Comparison of ENCODE assay signal across 28 cellular contexts in genomic region chr6:98848539-98849210, GRCh38. TPM values are rescaled to one million over a fixed set of nuclear protein-coding genes. Genes with fewer than 3 reads are reported as not detected.
A peak's percentile ranks its signal among the peaks of the same experiment; 100 is the strongest.
DNase-seq lines count a peak whose midpoint lies in the region; ATAC-seq, FAIRE-seq and TF ChIP-seq lines count a peak whose summit lies in the region.
"Had no signal": no experiment of that assay in that cellular context is flagged by ENCODE, and none has a peak within 500 bp of the region (broad histone marks: within the 10 kb centered on the region; RNA-seq: fewer than 3 reads in every experiment).

No MANE protein-coding gene starts in this region.

- H4K91ac ChIP-seq in H1 (replicated peaks; ENCODE audit: insufficient read length, low read length) (no peak overlapping the region), neuronal stem cell (ENCODE audit: low read depth, low read length, poor library complexity) (no peak overlapping the region)

- no peak for FAIRE-seq in H1 (lab: Jason Lieb, UNC)
- FAIRE-seq: GM12892, small intestine, urothelium cell line had no signal

- no peak overlapping the region for H2BK20ac ChIP-seq in H1 (ENCODE audit: low read length)

- no peaks in the 10 kb centered on the region; the same call in 1 of the 2 replicates for H3K23me2 ChIP-seq in H1 (ENCODE audit: low read depth, low read length)

- peak; percentile 4 for ATAC-seq in HG02642 (IDR thresholded peaks at IDR 0.05; ENCODE audit: poor library complexity, unreplicated experiment)
- no peak for ATAC-seq in stimulated activated memory B cell treated with anti-CD40 and anti-IgM and Interleukin-4, amounts not matched to agents 10 μg/mL and 1 μg/mL and 100 μg/mL, for 72 hours
- ATAC-seq in HG03108 (IDR thresholded peaks at IDR 0.05; ENCODE audit: unreplicated experiment), result no peak
- ATAC-seq: PC-3 had no signal

- peaks cover 0 to 62% (median 48%) of the 10 kb centered on the region in 11 experiments; a peak in 19 of 22 replicates for H4K20me1 ChIP-seq in BLaER1 treated with 17β-estradiol and CSF1 and Interleukin-3, amounts not matched to agents 10 nM and 100 nM
- peaks cover 0 to 2% of the 10 kb centered on the region in 2 experiments for H4K20me1 ChIP-seq in H1 (replicated peaks in 1 of 2; ENCODE audit: control insufficient read depth in 1 of 2, insufficient read depth in 2 of 2, low read length in 2 of 2)

- no peak overlapping the region for H3K14ac ChIP-seq in H1 (ENCODE audit: insufficient read length)
- no peak overlapping the region for H3K14ac ChIP-seq in neuronal stem cell (ENCODE audit: low read length)

- TF ChIP-seq CTCF in H1 (IDR thresholded peaks at IDR 0.05; ENCODE audit: control extremely low read depth in 1 of 3, insufficient read depth in 1 of 3, low read depth in 1 of 3, low read length in 3 of 3), result no peak

- POLR2A ChIA-PET in H1 (lab: Charles Lee; ENCODE audit: partially characterized antibody), result no interaction called here

- no peak overlapping the region for H3K4ac ChIP-seq in H1 (replicated peaks; ENCODE audit: insufficient read length, low read depth, low read length)
- no peak overlapping the region for H3K4ac ChIP-seq in neuronal stem cell (ENCODE audit: low read length)

- H3K9me3 ChIP-seq in BLaER1 treated with 17β-estradiol and CSF1 and Interleukin-3, amounts not matched to agents 10 nM and 100 nM (replicated peaks in 1 of 11), result peaks cover 0 to 2% (median 0%) of the 10 kb centered on the region in 11 experiments; a peak in 3 of 22 replicates
- no peaks in the 10 kb centered on the region for H3K9me3 ChIP-seq in H1 (ENCODE audit: insufficient read depth in 2 of 2, low read depth in 1 of 2, low read length in 1 of 2)
- H3K9me3 ChIP-seq in neuronal stem cell (replicated peaks in 1 of 2; ENCODE audit: control insufficient read depth in 2 of 2, insufficient read depth in 1 of 2, low read depth in 1 of 2, low read length in 2 of 2), result no peaks in the 10 kb centered on the region

- TF ChIP-seq RAD21 in H1 (IDR thresholded peaks at IDR 0.05 in 1 of 2, conservative IDR thresholded peaks at IDR 0.05 in 1 of 2; ENCODE audit: low read depth in 2 of 2, low read length in 2 of 2), result no peak

- WGBS in H1 (ENCODE audit: extremely low coverage in 1 of 2, insufficient coverage in 1 of 2, insufficient read length in 1 of 2, insufficient replicate concordance in 2 of 2, low coverage in 1 of 2, low lambda C conversion rate in 2 of 2, missing lambda C conversion rate in 1 of 2), 2 experiments, result 81% methylated on average over 13 of the region's 17 CpGs; no CpG with 5 or more reads in 1 of the 2 experiments
- WGBS in neuronal stem cell (ENCODE audit: extremely low coverage in 2 of 2, insufficient read length in 2 of 2, insufficient replicate concordance in 1 of 2), 2 donors, result no CpG with 5 or more reads among the region's 17 CpGs

- no peak overlapping the region for H3K27ac Mint-ChIP-seq in stimulated activated memory B cell treated with anti-CD40 and anti-IgM and Interleukin-4, amounts not matched to agents 10 μg/mL and 1 μg/mL and 100 μg/mL, for 72 hours
- H3K27ac Mint-ChIP-seq: CD4-positive, CD25-positive, alpha-beta regulatory T cell had no signal

- no peak for TF ChIP-seq POLR2A in H1 (IDR thresholded peaks at IDR 0.05; ENCODE audit: control extremely low read depth in 1 of 2, low read depth in 2 of 2, low read length in 2 of 2)

- H3K79me1 ChIP-seq in H1 (ENCODE audit: low read depth, low read length), result no peaks in the 10 kb centered on the region
- no peaks in the 10 kb centered on the region for H3K79me1 ChIP-seq in neuronal stem cell (ENCODE audit: low read depth, low read length)

- CTCF ChIA-PET in H1 (lab: Charles Lee; ENCODE audit: partially characterized antibody), result interaction anchor here (1.1 to 8.5 kb wide), 6 partner anchors 16 to 888 kb away, joined by 3 to 79 read pairs (median 4); partner anchors contain the start of gene POU3F2

- H2BK12ac ChIP-seq in H1 (ENCODE audit: low read depth, low read length), result no peak overlapping the region
- H2BK12ac ChIP-seq in neuronal stem cell (ENCODE audit: low read length), result no peak overlapping the region

- H4K8ac ChIP-seq in H1 (ENCODE audit: extremely low read depth, insufficient read depth, low read length) (peak overlapping the region; percentile 93; the same call in 1 of the 2 replicates), neuronal stem cell (ENCODE audit: low read depth, low read length) (no peak overlapping the region)

- no peak overlapping the region for H3K4me3 Mint-ChIP-seq in stimulated activated memory B cell treated with anti-CD40 and anti-IgM and Interleukin-4, amounts not matched to agents 10 μg/mL and 1 μg/mL and 100 μg/mL, for 72 hours
- H3K4me3 Mint-ChIP-seq: CD4-positive, CD25-positive, alpha-beta regulatory T cell had no signal

- no peak overlapping the region for H3K18ac ChIP-seq in H1 (ENCODE audit: extremely low read depth, low read length)
- peak overlapping the region; percentile 83 for H3K18ac ChIP-seq in neuronal stem cell (ENCODE audit: low read length)

- no peaks in the 10 kb centered on the region for H3K9me3 Mint-ChIP-seq in stimulated activated memory B cell treated with anti-CD40 and anti-IgM and Interleukin-4, amounts not matched to agents 10 μg/mL and 1 μg/mL and 100 μg/mL, for 72 hours

- no peak for TF ChIP-seq EP300 in H1 (IDR thresholded peaks at IDR 0.05; ENCODE audit: borderline replicate concordance in 1 of 2, low read depth in 2 of 2, low read length in 2 of 2)

- H3K36me3 ChIP-seq in BLaER1 treated with 17β-estradiol and CSF1 and Interleukin-3, amounts not matched to agents 10 nM and 100 nM, result no peaks in the 10 kb centered on the region
- H3K36me3 ChIP-seq in H1 (ENCODE audit: control insufficient read depth in 2 of 4, insufficient read depth in 4 of 4, low read length in 3 of 4), result no peaks in the 10 kb centered on the region; a peak in 1 of 8 replicates
- peaks cover 0 to 69% of the 10 kb centered on the region in 2 donors for H3K36me3 ChIP-seq in neuronal stem cell (replicated peaks in 1 of 2; ENCODE audit: control insufficient read depth in 2 of 2, insufficient read depth in 2 of 2, low read length in 2 of 2)
- H3K36me3 ChIP-seq: cardiac muscle cell, WERI-Rb-1 had no signal

- H3K9ac ChIP-seq in BLaER1 treated with 17β-estradiol and CSF1 and Interleukin-3, amounts not matched to agents 10 nM and 100 nM, result no peak overlapping the region
- H3K9ac ChIP-seq in H1 (replicated peaks in 1 of 4; ENCODE audit: extremely low read depth in 1 of 4, low read depth in 3 of 4, low read length in 3 of 4) (no peak overlapping the region), neuronal stem cell (ENCODE audit: low read depth, low read length, poor library complexity) (no peak overlapping the region)

- no peak overlapping the region for H3K27ac ChIP-seq in BLaER1 treated with 17β-estradiol and CSF1 and Interleukin-3, amounts not matched to agents 10 nM and 100 nM
- H3K27ac ChIP-seq in H1 (ENCODE audit: low read depth, low read length) (no peak overlapping the region), neuronal stem cell (replicated peaks; ENCODE audit: low read length) (no peak overlapping the region)
- H3K27ac ChIP-seq: cardiac muscle cell, WERI-Rb-1 had no signal

- H3K27me3 ChIP-seq in BLaER1 treated with 17β-estradiol and CSF1 and Interleukin-3, amounts not matched to agents 10 nM and 100 nM, result peaks cover 70 to 76% (median 74%) of the 10 kb centered on the region in 11 experiments
- peaks cover 18 to 43% (median 34%) of the 10 kb centered on the region in 4 experiments; a peak in 6 of 7 replicates for H3K27me3 ChIP-seq in H1 (replicated peaks in 1 of 4; ENCODE audit: control insufficient read depth in 3 of 4, extremely low read depth in 1 of 4, insufficient read depth in 3 of 4, low read length in 3 of 4)
- H3K27me3 ChIP-seq in neuronal stem cell (ENCODE audit: control insufficient read depth in 3 of 3, insufficient read depth in 3 of 3, low read depth in 1 of 3, low read length in 3 of 3), result peaks cover 0 to 6% (median 0%) of the 10 kb centered on the region in 3 experiments

- no peak overlapping the region for H4K5ac ChIP-seq in H1 (ENCODE audit: insufficient read length, low read depth, low read length)

- H3K36me3 Mint-ChIP-seq in stimulated activated memory B cell treated with anti-CD40 and anti-IgM and Interleukin-4, amounts not matched to agents 10 μg/mL and 1 μg/mL and 100 μg/mL, for 72 hours, result peaks cover 8% of the 10 kb centered on the region

- H2AK5ac ChIP-seq in H1 (ENCODE audit: low read depth, low read length) (no peak overlapping the region), neuronal stem cell (ENCODE audit: low read depth, low read length) (no peak overlapping the region)

- no peak overlapping the region for H3K4me3 ChIP-seq in BLaER1 treated with 17β-estradiol and CSF1 and Interleukin-3, amounts not matched to agents 10 nM and 100 nM
- H3K4me3 ChIP-seq in H1 (ENCODE audit: extremely low read depth in 1 of 4, insufficient read depth in 2 of 4, low read depth in 3 of 4, low read length in 4 of 4) (peak overlapping the region; percentile 16 to 51 (median 32); a peak in 4 of 8 replicates), neuronal stem cell (ENCODE audit: low read length in 2 of 2) (no peak overlapping the region)
- H3K4me3 ChIP-seq: cardiac muscle cell had no signal

- H3K23ac ChIP-seq in H1 (ENCODE audit: insufficient read length), result no peak overlapping the region
- no peak overlapping the region for H3K23ac ChIP-seq in neuronal stem cell (ENCODE audit: low read depth, low read length, poor library complexity)

- H2BK5ac ChIP-seq in H1 (ENCODE audit: low read depth, low read length) (no peak overlapping the region), neuronal stem cell (ENCODE audit: low read length) (no peak overlapping the region)

- no peak overlapping the region for H2BK15ac ChIP-seq in H1 (ENCODE audit: low read length)
- H2BK15ac ChIP-seq in neuronal stem cell (ENCODE audit: low read length), result no peak overlapping the region

- H3K4me1 ChIP-seq in BLaER1 treated with 17β-estradiol and CSF1 and Interleukin-3, amounts not matched to agents 10 nM and 100 nM, result peaks cover 0 to 24% (median 13%) of the 10 kb centered on the region in 10 experiments; a peak in 15 of 20 replicates
- H3K4me1 ChIP-seq in H1 (replicated peaks in 1 of 4; ENCODE audit: control insufficient read depth in 3 of 4, insufficient read depth in 4 of 4, low read length in 3 of 4) (peaks cover 2 to 6% (median 3%) of the 10 kb centered on the region in 4 experiments; a peak in 6 of 7 replicates), neuronal stem cell (ENCODE audit: control insufficient read depth in 2 of 2, insufficient read depth in 1 of 2, low read depth in 1 of 2, low read length in 2 of 2) (peaks cover 2 to 3% of the 10 kb centered on the region in 2 donors)

- DNase-seq in H1 (ENCODE audit: low read depth in 1 of 2, low spot score in 2 of 2), result no peak
- DNase-seq in neuronal stem cell (ENCODE audit: low spot score), result no peak
- DNase-seq in globus pallidus (ENCODE audit: low spot score), result no peak
- no peak for DNase-seq in NCI-H128 (lab: John Stamatoyannopoulos, UW; ENCODE audit: unreplicated experiment)
- DNase-seq: activated CD4-positive, alpha-beta T cell treated with anti-CD3 and anti-CD28 coated beads, Interleukin-2, amount 50 U/mL, for 4 hours; activated effector memory CD4-positive, alpha-beta T cell treated with anti-CD3 and anti-CD28 coated beads, Interleukin-2, amount 50 U/mL, for 16 hours; CD4-positive, CD25-positive, alpha-beta regulatory T cell; GF-D8; NCI-H1436 treated with DMSO at 0.1 percent for 48 hours; NCI-H2171 treated with DMSO at 0.1 percent for 48 hours; NCI-H748 treated with DMSO at 0.1 percent for 48 hours; PC-3; SIG-M5; small intestine; stimulated activated CD4-positive, alpha-beta T cell treated with anti-CD3 and anti-CD28 coated beads, Interleukin-4, amount 100 ng/mL, for 1 hour; WERI-Rb-1 had no signal

- no peak overlapping the region for H3K56ac ChIP-seq in H1 (replicated peaks; ENCODE audit: insufficient read length, low read depth, low read length)

- H3K4me1 Mint-ChIP-seq in stimulated activated memory B cell treated with anti-CD40 and anti-IgM and Interleukin-4, amounts not matched to agents 10 μg/mL and 1 μg/mL and 100 μg/mL, for 72 hours, result peaks cover 27% of the 10 kb centered on the region

- H2AFZ ChIP-seq in H1 (ENCODE audit: low read length), result no peak overlapping the region
- no peak overlapping the region for H2AFZ ChIP-seq in neuronal stem cell (ENCODE audit: low read length)

- H3K4me2 ChIP-seq in BLaER1 treated with 17β-estradiol and CSF1 and Interleukin-3, amounts not matched to agents 10 nM and 100 nM, result peak overlapping the region in 7 of 11 experiments; percentile 4 to 50 (median 18); a peak in 8 of 22 replicates
- H3K4me2 ChIP-seq in H1 (ENCODE audit: insufficient read depth in 1 of 2, low read depth in 2 of 2, low read length in 2 of 2) (peak overlapping the region; percentile 64 to 83), neuronal stem cell (ENCODE audit: insufficient read depth, low read length, poor library complexity, severe bottlenecking) (no peak overlapping the region)

- H3K27me3 Mint-ChIP-seq in stimulated activated memory B cell treated with anti-CD40 and anti-IgM and Interleukin-4, amounts not matched to agents 10 μg/mL and 1 μg/mL and 100 μg/mL, for 72 hours, result peaks cover 78% of the 10 kb centered on the region

- no peak overlapping the region for H2BK120ac ChIP-seq in H1 (replicated peaks; ENCODE audit: low read depth, low read length)
- H2BK120ac ChIP-seq in neuronal stem cell (ENCODE audit: low read depth, low read length), result no peak overlapping the region

- no peaks in the 10 kb centered on the region for H3K79me2 ChIP-seq in H1 (ENCODE audit: control insufficient read depth in 1 of 2, insufficient read depth in 2 of 2, low read length in 2 of 2)

RNA-seq across cellular contexts. Expression of gene POU3F2, which starts 14.3 kb away (rescaled TPM):
- 0.35 and 0.48 TPM in 2 replicates for total RNA-seq in H1 (2021; fragmentation: NEBNext Ultra II Directional; extraction: Animal tissue kit (Norgen Biotek cat#: 25700))
- 0.06 and 0.09 TPM in 2 replicates for polyA plus RNA-seq in H1 (2011; rRNA removed)
- 0.05 TPM for polyA plus RNA-seq in H1 (2011; cell fraction: cytosol; rRNA removed)
- 0.03 TPM for polyA plus RNA-seq in H1 (2011; cell fraction: nucleus; rRNA removed)
- 0.08 to 0.22 TPM (median 0.14 TPM) in 4 replicates for polyA plus RNA-seq in H1 (2012, experiment 1 of 2)
- polyA plus RNA-seq in H1 (2012, experiment 2 of 2), result 0.12 TPM
- 0.28 TPM for polyA plus RNA-seq in H1 (2013, experiment 1 of 2)
- 0.26 TPM for polyA plus RNA-seq in H1 (2013, experiment 2 of 2)
- 0.03 TPM in 1 of 2 replicates, not detected in the other for polyA minus RNA-seq in H1 (2011; rRNA and poly(A)+ RNA removed)
- polyA minus RNA-seq in H1 (2011; cell fraction: cytosol; rRNA and poly(A)+ RNA removed), result not detected
- polyA minus RNA-seq in H1 (2011; cell fraction: nucleus; rRNA and poly(A)+ RNA removed), result 0.30 TPM
- 11.3 TPM for polyA plus RNA-seq in neuronal stem cell (2013, experiment 1 of 2)
- polyA plus RNA-seq in neuronal stem cell (2013, experiment 2 of 2), result 12.1 TPM
- total RNA-seq: CD4-positive, CD25-positive, alpha-beta regulatory T cell; esophagus mucosa; glomerular endothelial cell; LHCN-M2; lung microvascular endothelial cell; T-helper 1 cell treated with Interleukin-12 subunit alpha and Interleukin-12 subunit beta and Interleukin-4 antibody, amounts not matched to agents 30 ng/mL and 1 ng/mL, for 36 hours had no signal
- polyA plus RNA-seq: CD4-positive, CD25-positive, alpha-beta regulatory T cell; small intestine had no signal

Comparison
In these comparisons a context has a peak if more than half of its experiments do, and no peak if none do; other contexts are left out.
1. H3K4me3 ChIP-seq: peak in H1 (4 of 4); none in BLaER1 treated with 17β-estradiol and CSF1 and Interleukin-3, amounts not matched to agents 10 nM and 100 nM (0 of 10) and neuronal stem cell (0 of 2).